3 cellular contexts compared by ENCODE assay signal in the genomic region with DNA sequence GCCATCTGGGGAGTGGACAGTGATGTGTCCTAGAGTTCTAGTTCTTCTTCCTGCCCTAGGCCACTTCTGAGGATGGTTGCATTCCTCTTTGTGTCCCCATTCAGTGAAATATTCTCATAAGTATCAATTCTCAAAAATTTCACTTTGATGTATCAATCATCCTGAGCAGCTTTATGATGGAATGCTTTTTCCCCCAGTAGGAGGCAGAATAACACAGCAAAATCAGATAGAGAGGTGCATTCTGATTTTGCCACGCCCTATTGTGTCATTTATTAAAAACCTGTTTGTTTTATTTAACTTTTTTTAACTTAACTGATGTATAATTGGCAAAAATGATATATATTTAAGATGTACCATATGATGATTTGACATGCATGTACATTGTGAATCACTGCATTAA.
TF ChIP-seq lines count a peak whose summit lies in the region.

No MANE protein-coding gene starts in this region.

TF ChIP-seq in liver, 16 proteins besides CTCF, POLR2A, EP300 and RAD21:
- TF ChIP-seq GABPA (IDR thresholded peaks at IDR 0.05 in 1 of 2, conservative IDR thresholded peaks at IDR 0.05 in 1 of 2), result no peak
- TF ChIP-seq, protein P1, sequence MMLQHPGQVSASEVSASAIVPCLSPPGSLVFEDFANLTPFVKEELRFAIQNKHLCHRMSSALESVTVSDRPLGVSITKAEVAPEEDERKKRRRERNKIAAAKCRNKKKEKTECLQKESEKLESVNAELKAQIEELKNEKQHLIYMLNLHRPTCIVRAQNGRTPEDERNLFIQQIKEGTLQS (IDR thresholded peaks at IDR 0.05), result no peak
- no peak for TF ChIP-seq JUND (IDR thresholded peaks at IDR 0.05)
- no peak for TF ChIP-seq NR2F2 (IDR thresholded peaks at IDR 0.05)
- no peak for TF ChIP-seq TAF1 (conservative IDR thresholded peaks at IDR 0.05)
- TF ChIP-seq EGR1 (IDR thresholded peaks at IDR 0.05; ENCODE audit: low read depth in 2 of 2), result no peak
- TF ChIP-seq SP1 (IDR thresholded peaks at IDR 0.05), result no peak
- no peak for TF ChIP-seq HNF4G (IDR thresholded peaks at IDR 0.05)
- TF ChIP-seq FOXA2 (IDR thresholded peaks at IDR 0.05), result no peak
- no peak for TF ChIP-seq FOXA1 (IDR thresholded peaks at IDR 0.05)
- TF ChIP-seq, protein P2, sequence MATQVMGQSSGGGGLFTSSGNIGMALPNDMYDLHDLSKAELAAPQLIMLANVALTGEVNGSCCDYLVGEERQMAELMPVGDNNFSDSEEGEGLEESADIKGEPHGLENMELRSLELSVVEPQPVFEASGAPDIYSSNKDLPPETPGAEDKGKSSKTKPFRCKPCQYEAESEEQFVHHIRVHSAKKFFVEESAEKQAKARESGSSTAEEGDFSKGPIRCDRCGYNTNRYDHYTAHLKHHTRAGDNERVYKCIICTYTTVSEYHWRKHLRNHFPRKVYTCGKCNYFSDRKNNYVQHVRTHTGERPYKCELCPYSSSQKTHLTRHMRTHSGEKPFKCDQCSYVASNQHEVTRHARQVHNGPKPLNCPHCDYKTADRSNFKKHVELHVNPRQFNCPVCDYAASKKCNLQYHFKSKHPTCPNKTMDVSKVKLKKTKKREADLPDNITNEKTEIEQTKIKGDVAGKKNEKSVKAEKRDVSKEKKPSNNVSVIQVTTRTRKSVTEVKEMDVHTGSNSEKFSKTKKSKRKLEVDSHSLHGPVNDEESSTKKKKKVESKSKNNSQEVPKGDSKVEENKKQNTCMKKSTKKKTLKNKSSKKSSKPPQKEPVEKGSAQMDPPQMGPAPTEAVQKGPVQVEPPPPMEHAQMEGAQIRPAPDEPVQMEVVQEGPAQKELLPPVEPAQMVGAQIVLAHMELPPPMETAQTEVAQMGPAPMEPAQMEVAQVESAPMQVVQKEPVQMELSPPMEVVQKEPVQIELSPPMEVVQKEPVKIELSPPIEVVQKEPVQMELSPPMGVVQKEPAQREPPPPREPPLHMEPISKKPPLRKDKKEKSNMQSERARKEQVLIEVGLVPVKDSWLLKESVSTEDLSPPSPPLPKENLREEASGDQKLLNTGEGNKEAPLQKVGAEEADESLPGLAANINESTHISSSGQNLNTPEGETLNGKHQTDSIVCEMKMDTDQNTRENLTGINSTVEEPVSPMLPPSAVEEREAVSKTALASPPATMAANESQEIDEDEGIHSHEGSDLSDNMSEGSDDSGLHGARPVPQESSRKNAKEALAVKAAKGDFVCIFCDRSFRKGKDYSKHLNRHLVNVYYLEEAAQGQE (IDR thresholded peaks at IDR 0.05), result no peak
TF ChIP-seq in liver: peak in this region for 0.

TF ChIP-seq in HepG2, 621 proteins besides CTCF, POLR2A, EP300 and RAD21 (continues in another document):
- no peak for TF ChIP-seq CC2D1A (CRISPR knock-in tag; IDR thresholded peaks at IDR 0.05)
- no peak for TF ChIP-seq ATF7-NPFF (CRISPR knock-in tag; IDR thresholded peaks at IDR 0.05; ENCODE audit: low read depth)
- TF ChIP-seq ATF1 (CRISPR knock-in tag; IDR thresholded peaks at IDR 0.05), result no peak
- TF ChIP-seq ZNF562 (CRISPR knock-in tag; IDR thresholded peaks at IDR 0.05; ENCODE audit: borderline replicate concordance), result no peak
- TF ChIP-seq SOX5 (CRISPR knock-in tag; IDR thresholded peaks at IDR 0.05; ENCODE audit: borderline replicate concordance), result no peak
- TF ChIP-seq IKZF1 (IDR thresholded peaks at IDR 0.05), result no peak
- TF ChIP-seq ZIK1 (CRISPR knock-in tag; IDR thresholded peaks at IDR 0.05; ENCODE audit: borderline replicate concordance, low read depth), result no peak
- no peak for TF ChIP-seq MAFG (CRISPR knock-in tag; IDR thresholded peaks at IDR 0.05)
- TF ChIP-seq, protein P3, sequence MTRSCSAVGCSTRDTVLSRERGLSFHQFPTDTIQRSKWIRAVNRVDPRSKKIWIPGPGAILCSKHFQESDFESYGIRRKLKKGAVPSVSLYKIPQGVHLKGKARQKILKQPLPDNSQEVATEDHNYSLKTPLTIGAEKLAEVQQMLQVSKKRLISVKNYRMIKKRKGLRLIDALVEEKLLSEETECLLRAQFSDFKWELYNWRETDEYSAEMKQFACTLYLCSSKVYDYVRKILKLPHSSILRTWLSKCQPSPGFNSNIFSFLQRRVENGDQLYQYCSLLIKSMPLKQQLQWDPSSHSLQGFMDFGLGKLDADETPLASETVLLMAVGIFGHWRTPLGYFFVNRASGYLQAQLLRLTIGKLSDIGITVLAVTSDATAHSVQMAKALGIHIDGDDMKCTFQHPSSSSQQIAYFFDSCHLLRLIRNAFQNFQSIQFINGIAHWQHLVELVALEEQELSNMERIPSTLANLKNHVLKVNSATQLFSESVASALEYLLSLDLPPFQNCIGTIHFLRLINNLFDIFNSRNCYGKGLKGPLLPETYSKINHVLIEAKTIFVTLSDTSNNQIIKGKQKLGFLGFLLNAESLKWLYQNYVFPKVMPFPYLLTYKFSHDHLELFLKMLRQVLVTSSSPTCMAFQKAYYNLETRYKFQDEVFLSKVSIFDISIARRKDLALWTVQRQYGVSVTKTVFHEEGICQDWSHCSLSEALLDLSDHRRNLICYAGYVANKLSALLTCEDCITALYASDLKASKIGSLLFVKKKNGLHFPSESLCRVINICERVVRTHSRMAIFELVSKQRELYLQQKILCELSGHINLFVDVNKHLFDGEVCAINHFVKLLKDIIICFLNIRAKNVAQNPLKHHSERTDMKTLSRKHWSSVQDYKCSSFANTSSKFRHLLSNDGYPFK (CRISPR knock-in tag; IDR thresholded peaks at IDR 0.05; ENCODE audit: borderline replicate concordance), result no peak
- TF ChIP-seq, protein P4, sequence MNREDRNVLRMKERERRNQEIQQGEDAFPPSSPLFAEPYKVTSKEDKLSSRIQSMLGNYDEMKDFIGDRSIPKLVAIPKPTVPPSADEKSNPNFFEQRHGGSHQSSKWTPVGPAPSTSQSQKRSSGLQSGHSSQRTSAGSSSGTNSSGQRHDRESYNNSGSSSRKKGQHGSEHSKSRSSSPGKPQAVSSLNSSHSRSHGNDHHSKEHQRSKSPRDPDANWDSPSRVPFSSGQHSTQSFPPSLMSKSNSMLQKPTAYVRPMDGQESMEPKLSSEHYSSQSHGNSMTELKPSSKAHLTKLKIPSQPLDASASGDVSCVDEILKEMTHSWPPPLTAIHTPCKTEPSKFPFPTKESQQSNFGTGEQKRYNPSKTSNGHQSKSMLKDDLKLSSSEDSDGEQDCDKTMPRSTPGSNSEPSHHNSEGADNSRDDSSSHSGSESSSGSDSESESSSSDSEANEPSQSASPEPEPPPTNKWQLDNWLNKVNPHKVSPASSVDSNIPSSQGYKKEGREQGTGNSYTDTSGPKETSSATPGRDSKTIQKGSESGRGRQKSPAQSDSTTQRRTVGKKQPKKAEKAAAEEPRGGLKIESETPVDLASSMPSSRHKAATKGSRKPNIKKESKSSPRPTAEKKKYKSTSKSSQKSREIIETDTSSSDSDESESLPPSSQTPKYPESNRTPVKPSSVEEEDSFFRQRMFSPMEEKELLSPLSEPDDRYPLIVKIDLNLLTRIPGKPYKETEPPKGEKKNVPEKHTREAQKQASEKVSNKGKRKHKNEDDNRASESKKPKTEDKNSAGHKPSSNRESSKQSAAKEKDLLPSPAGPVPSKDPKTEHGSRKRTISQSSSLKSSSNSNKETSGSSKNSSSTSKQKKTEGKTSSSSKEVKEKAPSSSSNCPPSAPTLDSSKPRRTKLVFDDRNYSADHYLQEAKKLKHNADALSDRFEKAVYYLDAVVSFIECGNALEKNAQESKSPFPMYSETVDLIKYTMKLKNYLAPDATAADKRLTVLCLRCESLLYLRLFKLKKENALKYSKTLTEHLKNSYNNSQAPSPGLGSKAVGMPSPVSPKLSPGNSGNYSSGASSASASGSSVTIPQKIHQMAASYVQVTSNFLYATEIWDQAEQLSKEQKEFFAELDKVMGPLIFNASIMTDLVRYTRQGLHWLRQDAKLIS (CRISPR knock-in tag; IDR thresholded peaks at IDR 0.05), result no peak
- TF ChIP-seq TAF15 (IDR thresholded peaks at IDR 0.05; ENCODE audit: low read depth, low read length, poor library complexity, severe bottlenecking), result no peak
- no peak for TF ChIP-seq BRD4 (CRISPR knock-in tag; IDR thresholded peaks at IDR 0.05)
- TF ChIP-seq MBD4 (IDR thresholded peaks at IDR 0.05; ENCODE audit: borderline replicate concordance, low read length), result no peak

TF ChIP-seq in K562, 482 proteins besides CTCF, POLR2A, EP300 and RAD21:
- no peak for TF ChIP-seq ZNF431 (CRISPR knock-in tag; IDR thresholded peaks at IDR 0.05)
- no peak for TF ChIP-seq CREBBP (IDR thresholded peaks at IDR 0.05; ENCODE audit: low read depth, low read length)
- TF ChIP-seq RBM17 (IDR thresholded peaks at IDR 0.05; ENCODE audit: borderline replicate concordance, low read depth, low read length), result no peak
